1 cellular context compared by ENCODE assay signal in genomic region chr1:151509350-151510019, GRCh38.
TF ChIP-seq lines count a peak whose summit lies in the region.

No MANE protein-coding gene starts in this region.

TF ChIP-seq in HEK293, 187 proteins besides CTCF, POLR2A, EP300 and RAD21 (continued from another document):
- TF ChIP-seq ZNF514 (tag by site-specific recombination; IDR thresholded peaks at IDR 0.05) (no peak), ZNF621 (tag by site-specific recombination; IDR thresholded peaks at IDR 0.05) (no peak)
